In genomic region chr17:7560172-7561027, GRCh38 we compare ENCODE assay signal across 8 cellular contexts. TPM values are rescaled to one million over a fixed set of nuclear protein-coding genes. Genes with fewer than 3 reads are reported as not detected.
DNase-seq lines count a peak whose midpoint lies in the region; ATAC-seq and TF ChIP-seq lines count a peak whose summit lies in the region.

No MANE protein-coding gene starts in this region.

- no peaks in the 10 kb centered on the region for H3K27me3 Mint-ChIP-seq in T-cell
- H3K27me3 Mint-ChIP-seq in central memory CD8-positive, alpha-beta T cell = no peaks in the 10 kb centered on the region

- CTCF ChIA-PET in T-cell (lab: Charles Lee) = interaction anchor here (0.6 to 2.8 kb wide), 36 partner anchors 8 to 515 kb away, joined by 3 to 22 read pairs (median 4); partner anchors contain the start of genes FXR2 (in 1 of the 2), GABARAP (in 1 of the 2), TMEM102 (in 1 of the 2) and TP53 (in 1 of the 2)

- H3K4me3 Mint-ChIP-seq in T-cell = peak overlapping the region; percentile 87 to 92 (median 92)
- H3K4me3 Mint-ChIP-seq in central memory CD8-positive, alpha-beta T cell = peak overlapping the region; percentile 86

- ATAC-seq in T-cell (replicated peaks in 1 of 4) (peak in 3 of 4 experiments; percentile 14 to 21 (median 17)), left colon (peak; percentile 41), GM19324 (IDR thresholded peaks at IDR 0.05; ENCODE audit: low FRiP score, unreplicated experiment) (no peak)
- no peak for ATAC-seq in central memory CD8-positive, alpha-beta T cell (replicated peaks; ENCODE audit: extremely low read depth, poor library complexity, severe bottlenecking)

- intact Hi-C loops in left colon (cut with DNase I, micrococcal nuclease) = loop anchor here in 1 of 2 donors (2.0 kb wide), 1 partner anchor 46 kb away; no protein-coding TSS in a partner anchor

- POLR2A ChIA-PET in T-cell (lab: Charles Lee) = interaction anchor here (0.5 to 1.2 kb wide), 5 partner anchors 53 to 279 kb away, joined by 3 to 8 read pairs (median 4); partner anchors contain the start of gene SLC2A4 (in 1 of the 2)

- DNase-seq in AG09319 (ENCODE audit: extremely low read depth, low read depth) (no peak), HFF-Myc (ENCODE audit: extremely low read depth, low read depth) (no peak), T-cell (peak in 20 of 34 experiments; percentile 23 to 64 (median 46)), left colon (peak; percentile 80 to 88), HPDE6-E6E7 (ENCODE audit: extremely low spot score) (no peak)
- DNase-seq in central memory CD8-positive, alpha-beta T cell (ENCODE audit: low spot score in 2 of 2) = no peak
- peak; percentile 40 for DNase-seq in stimulated activated CD8-positive, alpha-beta memory T cell treated with anti-CD3 and anti-CD28 coated beads, Interleukin-4, amount 100 ng/mL, for 24 hours (ENCODE audit: low read depth)

- H3K9me3 Mint-ChIP-seq in T-cell = no peaks in the 10 kb centered on the region
- no peaks in the 10 kb centered on the region for H3K9me3 Mint-ChIP-seq in central memory CD8-positive, alpha-beta T cell

- peaks cover 36 to 59% (median 56%) of the 10 kb centered on the region in 3 donors for H3K4me1 Mint-ChIP-seq in T-cell
- peaks cover 35% of the 10 kb centered on the region for H3K4me1 Mint-ChIP-seq in central memory CD8-positive, alpha-beta T cell

- TF ChIP-seq CTCF in AG09319 (IDR thresholded peaks at IDR 0.05; ENCODE audit: low read depth, low read length) (peak; percentile 66), HFF-Myc (IDR thresholded peaks at IDR 0.05; ENCODE audit: low read depth, low read length, missing control alignments) (peak; percentile 72)

- H3K27ac Mint-ChIP-seq in T-cell = peak overlapping the region; percentile 85 to 95
- H3K27ac Mint-ChIP-seq in central memory CD8-positive, alpha-beta T cell (ENCODE audit: low read depth) = peak overlapping the region; percentile 97

- H3K36me3 Mint-ChIP-seq in T-cell = peaks cover 12% of the 10 kb centered on the region
- peaks cover 22% of the 10 kb centered on the region for H3K36me3 Mint-ChIP-seq in central memory CD8-positive, alpha-beta T cell (ENCODE audit: insufficient read depth)

- peak overlapping the region; percentile 89 for H3K4me3 ChIP-seq in HFF-Myc (replicated peaks; ENCODE audit: low read depth, low read length)

RNA-seq across cellular contexts. Expression of gene SENP3, which starts 1.3 kb away (rescaled TPM):
- 10 to 100 TPM; 38.7 to 43.3 (median 42.6) TPM for total RNA-seq in T-cell
- 10 to 100 TPM; 30.9 to 34.1 TPM for total RNA-seq in left colon

RNA-seq across cellular contexts. Expression of gene TNFSF13, which starts 1.9 kb away (rescaled TPM):
- total RNA-seq in T-cell = 1 to 10 TPM; 1.3 to 5.6 (median 4.6) TPM
- total RNA-seq in left colon = 100 to 1,000 TPM in 1 of 2 donors, 10 to 100 TPM in 1; 77.2 to 121 TPM

RNA-seq across cellular contexts. Expression of gene TNFSF12, which starts 11.5 kb away (rescaled TPM):
- total RNA-seq in T-cell (10 to 100 TPM; 38.3 to 72.8 (median 61.4) TPM), left colon (10 to 100 TPM in 1 of 2 donors, 1 to 10 TPM in 1; 9.8 to 17.3 TPM)

RNA-seq across cellular contexts. Expression of gene CD68, which starts 19.0 kb away (rescaled TPM):
- 1 to 10 TPM in 3 of 5 donors, not detected in 2; 4.4 to 7.0 (median 5.5) TPM for total RNA-seq in T-cell
- total RNA-seq in left colon = 10 to 100 TPM; 35.0 to 74.0 TPM

RNA-seq across cellular contexts. Expression of gene MPDU1, which starts 23.3 kb away (rescaled TPM):
- total RNA-seq in T-cell (10 to 100 TPM; 27.0 to 31.4 (median 28.6) TPM), left colon (10 to 100 TPM; 79.2 to 89.6 TPM)

Comparison
In these comparisons a context has a peak if more than half of its experiments do, and no peak if none do; other contexts are left out.
1. DNase-seq: peak in T-cell (20 of 34), left colon (2 of 2) and stimulated activated CD8-positive, alpha-beta memory T cell treated with anti-CD3 and anti-CD28 coated beads, Interleukin-4, amount 100 ng/mL, for 24 hours (single experiment); none in AG09319 (single experiment), HFF-Myc (single experiment), central memory CD8-positive, alpha-beta T cell (0 of 2) and HPDE6-E6E7 (single experiment).
2. ATAC-seq: peak in T-cell (3 of 4) and left colon (single experiment); none in central memory CD8-positive, alpha-beta T cell (single experiment) and GM19324 (single experiment).
3. RNA of gene TNFSF13, which starts 1.9 kb away (total RNA-seq): 77.2 to 121 TPM in left colon; 1.3 to 5.6 TPM in T-cell; every median in the first group is over 10 times any median in the second.